2 cellular contexts compared by ENCODE assay signal in genomic region chr20:64044484-64045247, GRCh38.
TF ChIP-seq lines count a peak whose summit lies in the region.

No MANE protein-coding gene starts in this region.

TF ChIP-seq in H1, 55 proteins besides CTCF, POLR2A, EP300 and RAD21:
- TF ChIP-seq RXRA (IDR thresholded peaks at IDR 0.05; ENCODE audit: insufficient read depth, low read depth, low read length) = no peak
- TF ChIP-seq YY1 (IDR thresholded peaks at IDR 0.05; ENCODE audit: low read depth, low read length) = no peak
- TF ChIP-seq, protein P1, sequence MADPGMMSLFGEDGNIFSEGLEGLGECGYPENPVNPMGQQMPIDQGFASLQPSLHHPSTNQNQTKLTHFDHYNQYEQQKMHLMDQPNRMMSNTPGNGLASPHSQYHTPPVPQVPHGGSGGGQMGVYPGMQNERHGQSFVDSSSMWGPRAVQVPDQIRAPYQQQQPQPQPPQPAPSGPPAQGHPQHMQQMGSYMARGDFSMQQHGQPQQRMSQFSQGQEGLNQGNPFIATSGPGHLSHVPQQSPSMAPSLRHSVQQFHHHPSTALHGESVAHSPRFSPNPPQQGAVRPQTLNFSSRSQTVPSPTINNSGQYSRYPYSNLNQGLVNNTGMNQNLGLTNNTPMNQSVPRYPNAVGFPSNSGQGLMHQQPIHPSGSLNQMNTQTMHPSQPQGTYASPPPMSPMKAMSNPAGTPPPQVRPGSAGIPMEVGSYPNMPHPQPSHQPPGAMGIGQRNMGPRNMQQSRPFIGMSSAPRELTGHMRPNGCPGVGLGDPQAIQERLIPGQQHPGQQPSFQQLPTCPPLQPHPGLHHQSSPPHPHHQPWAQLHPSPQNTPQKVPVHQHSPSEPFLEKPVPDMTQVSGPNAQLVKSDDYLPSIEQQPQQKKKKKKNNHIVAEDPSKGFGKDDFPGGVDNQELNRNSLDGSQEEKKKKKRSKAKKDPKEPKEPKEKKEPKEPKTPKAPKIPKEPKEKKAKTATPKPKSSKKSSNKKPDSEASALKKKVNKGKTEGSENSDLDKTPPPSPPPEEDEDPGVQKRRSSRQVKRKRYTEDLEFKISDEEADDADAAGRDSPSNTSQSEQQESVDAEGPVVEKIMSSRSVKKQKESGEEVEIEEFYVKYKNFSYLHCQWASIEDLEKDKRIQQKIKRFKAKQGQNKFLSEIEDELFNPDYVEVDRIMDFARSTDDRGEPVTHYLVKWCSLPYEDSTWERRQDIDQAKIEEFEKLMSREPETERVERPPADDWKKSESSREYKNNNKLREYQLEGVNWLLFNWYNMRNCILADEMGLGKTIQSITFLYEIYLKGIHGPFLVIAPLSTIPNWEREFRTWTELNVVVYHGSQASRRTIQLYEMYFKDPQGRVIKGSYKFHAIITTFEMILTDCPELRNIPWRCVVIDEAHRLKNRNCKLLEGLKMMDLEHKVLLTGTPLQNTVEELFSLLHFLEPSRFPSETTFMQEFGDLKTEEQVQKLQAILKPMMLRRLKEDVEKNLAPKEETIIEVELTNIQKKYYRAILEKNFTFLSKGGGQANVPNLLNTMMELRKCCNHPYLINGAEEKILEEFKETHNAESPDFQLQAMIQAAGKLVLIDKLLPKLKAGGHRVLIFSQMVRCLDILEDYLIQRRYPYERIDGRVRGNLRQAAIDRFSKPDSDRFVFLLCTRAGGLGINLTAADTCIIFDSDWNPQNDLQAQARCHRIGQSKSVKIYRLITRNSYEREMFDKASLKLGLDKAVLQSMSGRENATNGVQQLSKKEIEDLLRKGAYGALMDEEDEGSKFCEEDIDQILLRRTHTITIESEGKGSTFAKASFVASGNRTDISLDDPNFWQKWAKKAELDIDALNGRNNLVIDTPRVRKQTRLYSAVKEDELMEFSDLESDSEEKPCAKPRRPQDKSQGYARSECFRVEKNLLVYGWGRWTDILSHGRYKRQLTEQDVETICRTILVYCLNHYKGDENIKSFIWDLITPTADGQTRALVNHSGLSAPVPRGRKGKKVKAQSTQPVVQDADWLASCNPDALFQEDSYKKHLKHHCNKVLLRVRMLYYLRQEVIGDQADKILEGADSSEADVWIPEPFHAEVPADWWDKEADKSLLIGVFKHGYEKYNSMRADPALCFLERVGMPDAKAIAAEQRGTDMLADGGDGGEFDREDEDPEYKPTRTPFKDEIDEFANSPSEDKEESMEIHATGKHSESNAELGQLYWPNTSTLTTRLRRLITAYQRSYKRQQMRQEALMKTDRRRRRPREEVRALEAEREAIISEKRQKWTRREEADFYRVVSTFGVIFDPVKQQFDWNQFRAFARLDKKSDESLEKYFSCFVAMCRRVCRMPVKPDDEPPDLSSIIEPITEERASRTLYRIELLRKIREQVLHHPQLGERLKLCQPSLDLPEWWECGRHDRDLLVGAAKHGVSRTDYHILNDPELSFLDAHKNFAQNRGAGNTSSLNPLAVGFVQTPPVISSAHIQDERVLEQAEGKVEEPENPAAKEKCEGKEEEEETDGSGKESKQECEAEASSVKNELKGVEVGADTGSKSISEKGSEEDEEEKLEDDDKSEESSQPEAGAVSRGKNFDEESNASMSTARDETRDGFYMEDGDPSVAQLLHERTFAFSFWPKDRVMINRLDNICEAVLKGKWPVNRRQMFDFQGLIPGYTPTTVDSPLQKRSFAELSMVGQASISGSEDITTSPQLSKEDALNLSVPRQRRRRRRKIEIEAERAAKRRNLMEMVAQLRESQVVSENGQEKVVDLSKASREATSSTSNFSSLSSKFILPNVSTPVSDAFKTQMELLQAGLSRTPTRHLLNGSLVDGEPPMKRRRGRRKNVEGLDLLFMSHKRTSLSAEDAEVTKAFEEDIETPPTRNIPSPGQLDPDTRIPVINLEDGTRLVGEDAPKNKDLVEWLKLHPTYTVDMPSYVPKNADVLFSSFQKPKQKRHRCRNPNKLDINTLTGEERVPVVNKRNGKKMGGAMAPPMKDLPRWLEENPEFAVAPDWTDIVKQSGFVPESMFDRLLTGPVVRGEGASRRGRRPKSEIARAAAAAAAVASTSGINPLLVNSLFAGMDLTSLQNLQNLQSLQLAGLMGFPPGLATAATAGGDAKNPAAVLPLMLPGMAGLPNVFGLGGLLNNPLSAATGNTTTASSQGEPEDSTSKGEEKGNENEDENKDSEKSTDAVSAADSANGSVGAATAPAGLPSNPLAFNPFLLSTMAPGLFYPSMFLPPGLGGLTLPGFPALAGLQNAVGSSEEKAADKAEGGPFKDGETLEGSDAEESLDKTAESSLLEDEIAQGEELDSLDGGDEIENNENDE (IDR thresholded peaks at IDR 0.05; ENCODE audit: insufficient replicate concordance, low read length) = no peak
- TF ChIP-seq POU5F1 (IDR thresholded peaks at IDR 0.05; ENCODE audit: low read depth, low read length) = no peak
- no peak for TF ChIP-seq SUZ12 (IDR thresholded peaks at IDR 0.05; ENCODE audit: low read length)
- TF ChIP-seq CHD1 (IDR thresholded peaks at IDR 0.05; ENCODE audit: low read depth, low read length) = no peak
- no peak for TF ChIP-seq CBX5 (IDR thresholded peaks at IDR 0.05; ENCODE audit: low read depth, low read length)
- TF ChIP-seq KDM4A (IDR thresholded peaks at IDR 0.05; ENCODE audit: low read depth, low read length, severe bottlenecking) = no peak
- no peak for TF ChIP-seq SIRT6 (IDR thresholded peaks at IDR 0.05; ENCODE audit: low read length)
- no peak for TF ChIP-seq CEBPB (IDR thresholded peaks at IDR 0.05; ENCODE audit: low read depth, low read length)
- no peak for TF ChIP-seq CHD2 (IDR thresholded peaks at IDR 0.05; ENCODE audit: low read length)
- no peak for TF ChIP-seq RNF2 (IDR thresholded peaks at IDR 0.05; ENCODE audit: borderline replicate concordance, low read depth, low read length, missing control alignments, poor library complexity, severe bottlenecking)
TF ChIP-seq in H1: peak in this region for 0.

TF ChIP-seq in WTC11, 78 proteins besides CTCF, POLR2A, EP300 and RAD21:
- no peak for TF ChIP-seq SOX15 (CRISPR knock-in tag; IDR thresholded peaks at IDR 0.05)
- no peak for TF ChIP-seq SMAD4 (CRISPR knock-in tag; IDR thresholded peaks at IDR 0.05)
- TF ChIP-seq FOXP1 (CRISPR knock-in tag; IDR thresholded peaks at IDR 0.05; ENCODE audit: borderline replicate concordance) = no peak
- TF ChIP-seq, protein P2, sequence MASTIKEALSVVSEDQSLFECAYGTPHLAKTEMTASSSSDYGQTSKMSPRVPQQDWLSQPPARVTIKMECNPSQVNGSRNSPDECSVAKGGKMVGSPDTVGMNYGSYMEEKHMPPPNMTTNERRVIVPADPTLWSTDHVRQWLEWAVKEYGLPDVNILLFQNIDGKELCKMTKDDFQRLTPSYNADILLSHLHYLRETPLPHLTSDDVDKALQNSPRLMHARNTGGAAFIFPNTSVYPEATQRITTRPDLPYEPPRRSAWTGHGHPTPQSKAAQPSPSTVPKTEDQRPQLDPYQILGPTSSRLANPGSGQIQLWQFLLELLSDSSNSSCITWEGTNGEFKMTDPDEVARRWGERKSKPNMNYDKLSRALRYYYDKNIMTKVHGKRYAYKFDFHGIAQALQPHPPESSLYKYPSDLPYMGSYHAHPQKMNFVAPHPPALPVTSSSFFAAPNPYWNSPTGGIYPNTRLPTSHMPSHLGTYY (CRISPR knock-in tag; IDR thresholded peaks at IDR 0.05) = no peak
- TF ChIP-seq ATF6 (CRISPR knock-in tag; IDR thresholded peaks at IDR 0.05) = no peak
- TF ChIP-seq, protein P3, sequence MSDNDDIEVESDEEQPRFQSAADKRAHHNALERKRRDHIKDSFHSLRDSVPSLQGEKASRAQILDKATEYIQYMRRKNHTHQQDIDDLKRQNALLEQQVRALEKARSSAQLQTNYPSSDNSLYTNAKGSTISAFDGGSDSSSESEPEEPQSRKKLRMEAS (CRISPR knock-in tag; IDR thresholded peaks at IDR 0.05) = no peak
- TF ChIP-seq, protein P4, sequence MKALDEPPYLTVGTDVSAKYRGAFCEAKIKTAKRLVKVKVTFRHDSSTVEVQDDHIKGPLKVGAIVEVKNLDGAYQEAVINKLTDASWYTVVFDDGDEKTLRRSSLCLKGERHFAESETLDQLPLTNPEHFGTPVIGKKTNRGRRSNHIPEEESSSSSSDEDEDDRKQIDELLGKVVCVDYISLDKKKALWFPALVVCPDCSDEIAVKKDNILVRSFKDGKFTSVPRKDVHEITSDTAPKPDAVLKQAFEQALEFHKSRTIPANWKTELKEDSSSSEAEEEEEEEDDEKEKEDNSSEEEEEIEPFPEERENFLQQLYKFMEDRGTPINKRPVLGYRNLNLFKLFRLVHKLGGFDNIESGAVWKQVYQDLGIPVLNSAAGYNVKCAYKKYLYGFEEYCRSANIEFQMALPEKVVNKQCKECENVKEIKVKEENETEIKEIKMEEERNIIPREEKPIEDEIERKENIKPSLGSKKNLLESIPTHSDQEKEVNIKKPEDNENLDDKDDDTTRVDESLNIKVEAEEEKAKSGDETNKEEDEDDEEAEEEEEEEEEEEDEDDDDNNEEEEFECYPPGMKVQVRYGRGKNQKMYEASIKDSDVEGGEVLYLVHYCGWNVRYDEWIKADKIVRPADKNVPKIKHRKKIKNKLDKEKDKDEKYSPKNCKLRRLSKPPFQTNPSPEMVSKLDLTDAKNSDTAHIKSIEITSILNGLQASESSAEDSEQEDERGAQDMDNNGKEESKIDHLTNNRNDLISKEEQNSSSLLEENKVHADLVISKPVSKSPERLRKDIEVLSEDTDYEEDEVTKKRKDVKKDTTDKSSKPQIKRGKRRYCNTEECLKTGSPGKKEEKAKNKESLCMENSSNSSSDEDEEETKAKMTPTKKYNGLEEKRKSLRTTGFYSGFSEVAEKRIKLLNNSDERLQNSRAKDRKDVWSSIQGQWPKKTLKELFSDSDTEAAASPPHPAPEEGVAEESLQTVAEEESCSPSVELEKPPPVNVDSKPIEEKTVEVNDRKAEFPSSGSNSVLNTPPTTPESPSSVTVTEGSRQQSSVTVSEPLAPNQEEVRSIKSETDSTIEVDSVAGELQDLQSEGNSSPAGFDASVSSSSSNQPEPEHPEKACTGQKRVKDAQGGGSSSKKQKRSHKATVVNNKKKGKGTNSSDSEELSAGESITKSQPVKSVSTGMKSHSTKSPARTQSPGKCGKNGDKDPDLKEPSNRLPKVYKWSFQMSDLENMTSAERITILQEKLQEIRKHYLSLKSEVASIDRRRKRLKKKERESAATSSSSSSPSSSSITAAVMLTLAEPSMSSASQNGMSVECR (CRISPR knock-in tag; IDR thresholded peaks at IDR 0.05; ENCODE audit: borderline replicate concordance) = no peak
- no peak for TF ChIP-seq TP53 (CRISPR knock-in tag; IDR thresholded peaks at IDR 0.05)
- no peak for TF ChIP-seq ESRRA (CRISPR knock-in tag; IDR thresholded peaks at IDR 0.05; ENCODE audit: borderline replicate concordance)
- TF ChIP-seq ETV6 (CRISPR knock-in tag; IDR thresholded peaks at IDR 0.05) = no peak
- TF ChIP-seq HMGA2 (CRISPR knock-in tag; IDR thresholded peaks at IDR 0.05) = no peak
- TF ChIP-seq, protein P5, sequence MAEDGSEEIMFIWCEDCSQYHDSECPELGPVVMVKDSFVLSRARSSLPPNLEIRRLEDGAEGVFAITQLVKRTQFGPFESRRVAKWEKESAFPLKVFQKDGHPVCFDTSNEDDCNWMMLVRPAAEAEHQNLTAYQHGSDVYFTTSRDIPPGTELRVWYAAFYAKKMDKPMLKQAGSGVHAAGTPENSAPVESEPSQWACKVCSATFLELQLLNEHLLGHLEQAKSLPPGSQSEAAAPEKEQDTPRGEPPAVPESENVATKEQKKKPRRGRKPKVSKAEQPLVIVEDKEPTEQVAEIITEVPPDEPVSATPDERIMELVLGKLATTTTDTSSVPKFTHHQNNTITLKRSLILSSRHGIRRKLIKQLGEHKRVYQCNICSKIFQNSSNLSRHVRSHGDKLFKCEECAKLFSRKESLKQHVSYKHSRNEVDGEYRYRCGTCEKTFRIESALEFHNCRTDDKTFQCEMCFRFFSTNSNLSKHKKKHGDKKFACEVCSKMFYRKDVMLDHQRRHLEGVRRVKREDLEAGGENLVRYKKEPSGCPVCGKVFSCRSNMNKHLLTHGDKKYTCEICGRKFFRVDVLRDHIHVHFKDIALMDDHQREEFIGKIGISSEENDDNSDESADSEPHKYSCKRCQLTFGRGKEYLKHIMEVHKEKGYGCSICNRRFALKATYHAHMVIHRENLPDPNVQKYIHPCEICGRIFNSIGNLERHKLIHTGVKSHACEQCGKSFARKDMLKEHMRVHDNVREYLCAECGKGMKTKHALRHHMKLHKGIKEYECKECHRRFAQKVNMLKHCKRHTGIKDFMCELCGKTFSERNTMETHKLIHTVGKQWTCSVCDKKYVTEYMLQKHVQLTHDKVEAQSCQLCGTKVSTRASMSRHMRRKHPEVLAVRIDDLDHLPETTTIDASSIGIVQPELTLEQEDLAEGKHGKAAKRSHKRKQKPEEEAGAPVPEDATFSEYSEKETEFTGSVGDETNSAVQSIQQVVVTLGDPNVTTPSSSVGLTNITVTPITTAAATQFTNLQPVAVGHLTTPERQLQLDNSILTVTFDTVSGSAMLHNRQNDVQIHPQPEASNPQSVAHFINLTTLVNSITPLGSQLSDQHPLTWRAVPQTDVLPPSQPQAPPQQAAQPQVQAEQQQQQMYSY (CRISPR knock-in tag; IDR thresholded peaks at IDR 0.05) = no peak
- no peak for TF ChIP-seq FOXP4 (CRISPR knock-in tag; IDR thresholded peaks at IDR 0.05)
- TF ChIP-seq ZNF671 (CRISPR knock-in tag; IDR thresholded peaks at IDR 0.05) = no peak
- no peak for TF ChIP-seq MXD4 (CRISPR knock-in tag; IDR thresholded peaks at IDR 0.05; ENCODE audit: borderline replicate concordance)
- no peak for TF ChIP-seq GABPB1 (CRISPR knock-in tag; IDR thresholded peaks at IDR 0.05)
- no peak for TF ChIP-seq CREB1 (CRISPR knock-in tag; IDR thresholded peaks at IDR 0.05)
TF ChIP-seq in WTC11: peak in this region for 0.
